16 cellular contexts compared by ENCODE assay signal in the genomic region with DNA sequence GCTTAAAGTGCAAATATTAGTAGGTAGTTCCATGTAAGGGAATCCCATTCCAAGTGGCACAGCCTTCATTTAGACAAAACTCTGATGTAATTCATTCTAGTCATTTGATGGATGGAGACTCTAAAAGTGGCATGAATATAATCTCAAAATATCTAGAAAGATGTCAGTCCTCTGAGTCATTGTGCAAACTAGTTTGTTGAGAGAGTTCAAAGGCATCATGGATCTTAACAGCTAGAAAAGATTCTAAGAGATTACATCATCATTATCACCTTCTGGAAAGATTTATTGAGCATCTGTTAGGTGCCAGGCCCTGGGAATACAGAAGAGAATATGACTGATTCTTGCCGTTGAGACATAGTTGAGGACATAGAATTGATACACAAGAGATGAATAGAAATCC. TPM values are rescaled to one million over a fixed set of nuclear protein-coding genes. Genes with fewer than 3 reads are reported as not detected.
DNase-seq lines count a peak whose midpoint lies in the region; ATAC-seq, FAIRE-seq and TF ChIP-seq lines count a peak whose summit lies in the region.
"Had no signal": no experiment of that assay in that cellular context is flagged by ENCODE, and none has a peak within 500 bp of the region (broad histone marks: within the 10 kb centered on the region; RNA-seq: fewer than 3 reads in every experiment).

No MANE protein-coding gene starts in this region.

- H3K4me3 Mint-ChIP-seq in osteocyte (ENCODE audit: unreplicated experiment): no peak overlapping the region
- H3K4me3 Mint-ChIP-seq: CD8-positive, alpha-beta memory T cell; naive B cell had no signal

- no peaks in the 10 kb centered on the region for H3K36me3 ChIP-seq in thoracic aorta
- H3K36me3 ChIP-seq: WERI-Rb-1 had no signal

- no peak for FAIRE-seq in RCC 7860 (lab: Jason Lieb, UNC)
- FAIRE-seq: GM18507, GM19239 had no signal

- H3K4me1 ChIP-seq in thoracic aorta (ENCODE audit: control insufficient read depth in 1 of 2, low read depth in 2 of 2): peaks cover 41 to 62% of the 10 kb centered on the region in 2 donors

- TF ChIP-seq CTCF in thoracic aorta (IDR thresholded peaks at IDR 0.05) (no peak), osteocyte (IDR thresholded peaks at IDR 0.05) (no peak)

- no peak overlapping the region for H3K27ac Mint-ChIP-seq in osteocyte (ENCODE audit: unreplicated experiment)

- ATAC-seq in thoracic aorta (ENCODE audit: insufficient number of reproducible peaks, low FRiP score, low read depth): no peak
- ATAC-seq: left cardiac atrium had no signal

- H3K27ac ChIP-seq in epithelial cell of prostate (no peak overlapping the region), thoracic aorta (peak overlapping the region; percentile 63 to 81)
- H3K27ac ChIP-seq: WERI-Rb-1 had no signal

- no peaks in the 10 kb centered on the region for H3K27me3 Mint-ChIP-seq in osteocyte (ENCODE audit: unreplicated experiment)
- H3K27me3 Mint-ChIP-seq: CD8-positive, alpha-beta memory T cell; naive B cell had no signal

- no peak overlapping the region for H3K4me3 ChIP-seq in thoracic aorta

- peaks cover 11% of the 10 kb centered on the region for H3K9me3 ChIP-seq in thoracic aorta

- DNase-seq in HCEC 1CT (peak; percentile 86), RCC 7860 (ENCODE audit: low spot score) (peak; percentile 82), epithelial cell of prostate (ENCODE audit: low read depth, low spot score) (peak; percentile 68), thoracic aorta (ENCODE audit: low spot score) (no peak), osteocyte (ENCODE audit: extremely low spot score, unreplicated experiment) (no peak), dedifferentiated amniotic fluid mesenchymal stem cell (ENCODE audit: extremely low spot score) (no peak), NCI-H2107 (lab: John Stamatoyannopoulos, UW) (no peak)
- DNase-seq: activated naive CD4-positive, alpha-beta T cell treated with anti-CD3 and anti-CD28 coated beads, Interleukin-2, amount 50 U/mL, for 16 hours; CD8-positive, alpha-beta memory T cell; left cardiac atrium; MV-4-11; naive B cell; NCI-H2171 treated with DMSO at 0.1 percent for 48 hours; WERI-Rb-1 had no signal

- peaks cover 14% of the 10 kb centered on the region for H3K4me1 Mint-ChIP-seq in osteocyte (ENCODE audit: unreplicated experiment)

- H3K27me3 ChIP-seq in thoracic aorta (replicated peaks; ENCODE audit: insufficient read depth): no peaks in the 10 kb centered on the region

- H3K36me3 Mint-ChIP-seq in osteocyte (ENCODE audit: unreplicated experiment): peaks cover 9% of the 10 kb centered on the region

- H3K9me3 Mint-ChIP-seq in osteocyte (ENCODE audit: unreplicated experiment): peaks cover 22% of the 10 kb centered on the region

RNA-seq across cellular contexts. Expression of a gene that starts 30.7 kb away (rescaled TPM):
- total RNA-seq in thoracic aorta (10 to 100 TPM; 33.0 to 57.9 TPM), osteocyte (12.7 and 13.8 TPM in 2 replicates)

Comparison
In these comparisons a context has a peak if more than half of its experiments do, and no peak if none do; other contexts are left out.
1. DNase-seq: peak in HCEC 1CT (single experiment), RCC 7860 (single experiment) and epithelial cell of prostate (single experiment); none in thoracic aorta (single experiment), osteocyte (single experiment), dedifferentiated amniotic fluid mesenchymal stem cell (single experiment) and NCI-H2107 (single experiment).